In the genomic region with DNA sequence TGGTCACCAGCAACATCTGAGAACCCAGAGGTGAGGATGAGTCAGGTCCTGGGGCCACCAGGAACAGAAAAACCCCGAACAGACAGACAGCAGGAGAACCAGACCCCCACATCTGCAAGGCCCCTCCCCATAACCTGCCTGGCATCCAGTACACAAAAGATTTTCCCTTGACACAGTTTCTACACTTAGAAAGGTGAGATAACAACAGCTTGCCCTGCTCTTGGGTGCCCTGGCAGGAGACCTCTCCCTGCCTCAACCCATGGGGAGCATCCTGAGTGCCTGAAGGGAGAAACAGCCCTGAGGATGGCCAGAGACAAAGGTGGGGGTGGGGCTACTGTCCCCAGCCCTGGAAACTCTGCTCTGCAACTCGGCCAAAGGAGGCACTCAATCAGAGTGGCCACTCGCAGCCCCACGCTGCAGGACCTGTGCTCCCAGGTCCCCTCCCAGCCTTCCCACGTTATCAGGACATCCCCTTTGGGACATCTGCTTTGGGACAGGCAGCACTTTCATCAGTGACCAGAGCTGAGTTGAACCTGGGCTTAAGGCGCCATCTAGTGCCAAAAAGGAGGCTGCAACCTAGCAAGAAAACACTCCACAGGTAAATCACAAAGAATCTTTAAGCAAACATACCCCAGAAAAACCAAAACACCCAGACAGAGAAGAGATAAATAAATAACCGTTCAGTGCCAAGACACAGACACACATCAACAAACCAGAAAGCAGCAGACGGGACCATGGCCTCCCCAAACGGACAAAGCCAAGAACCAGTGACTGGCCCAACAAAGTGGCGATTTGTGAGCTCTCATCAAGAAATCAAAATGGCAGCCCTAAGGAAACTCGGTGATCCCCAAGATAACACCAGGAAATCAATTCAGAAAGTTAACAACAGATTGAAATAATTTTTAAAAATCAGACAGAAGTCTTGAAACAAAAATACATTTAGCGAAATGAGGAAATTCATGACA, we compare ENCODE assay signal across 9 cellular contexts.
DNase-seq lines count a peak whose midpoint lies in the region; ATAC-seq and TF ChIP-seq lines count a peak whose summit lies in the region.
"Had no signal": no experiment of that assay in that cellular context is flagged by ENCODE, and none has a peak within 500 bp of the region (broad histone marks: within the 10 kb centered on the region; RNA-seq: fewer than 3 reads in every experiment).

No MANE protein-coding gene starts in this region.

- no peaks in the 10 kb centered on the region for H3K27me3 ChIP-seq in Peyer's patch
- peaks cover 5% of the 10 kb centered on the region for H3K27me3 ChIP-seq in CD4-positive, alpha-beta T cell (ENCODE audit: control insufficient read depth, insufficient read depth, low read length)
- no peaks in the 10 kb centered on the region for H3K27me3 ChIP-seq in naive thymus-derived CD4-positive, alpha-beta T cell (ENCODE audit: control insufficient read depth in 2 of 2, insufficient read depth in 2 of 2, low read length in 2 of 2)
- H3K27me3 ChIP-seq: neutrophil had no signal

- no peak overlapping the region for H3K4me3 ChIP-seq in HEK293 (ENCODE audit: low read depth, low read length)
- H3K4me3 ChIP-seq in Peyer's patch = no peak overlapping the region
- no peak overlapping the region for H3K4me3 ChIP-seq in naive thymus-derived CD4-positive, alpha-beta T cell (ENCODE audit: low read length)

- H3K4me1 Mint-ChIP-seq in CD14-positive monocyte = no peaks in the 10 kb centered on the region
- no peaks in the 10 kb centered on the region for H3K4me1 Mint-ChIP-seq in CD4-positive, alpha-beta T cell (ENCODE audit: low read depth)
- H3K4me1 Mint-ChIP-seq in naive thymus-derived CD4-positive, alpha-beta T cell = no peaks in the 10 kb centered on the region

- no peak overlapping the region for H3K27ac ChIP-seq in HEK293 (ENCODE audit: extremely low read depth, low read depth, low read length)
- no peak overlapping the region for H3K27ac ChIP-seq in Peyer's patch
- no peak overlapping the region for H3K27ac ChIP-seq in CD4-positive, alpha-beta T cell (ENCODE audit: low read depth, low read length)
- H3K27ac ChIP-seq in naive thymus-derived CD4-positive, alpha-beta T cell (ENCODE audit: low read depth, low read length) = no peak overlapping the region
- H3K27ac ChIP-seq: neutrophil had no signal

- H3K27me3 Mint-ChIP-seq in CD14-positive monocyte (ENCODE audit: low read depth in 3 of 3) = peaks cover 0 to 7% (median 5%) of the 10 kb centered on the region in 3 donors
- H3K27me3 Mint-ChIP-seq in CD4-positive, alpha-beta T cell = peaks cover 25% of the 10 kb centered on the region
- peaks cover 0 to 25% (median 24%) of the 10 kb centered on the region in 5 donors for H3K27me3 Mint-ChIP-seq in naive thymus-derived CD4-positive, alpha-beta T cell

- peaks cover 0 to 11% (median 6%) of the 10 kb centered on the region in 7 donors for H3K9me3 Mint-ChIP-seq in CD14-positive monocyte
- H3K9me3 Mint-ChIP-seq in CD4-positive, alpha-beta T cell = peaks cover 11% of the 10 kb centered on the region
- peaks cover 0 to 37% (median 15%) of the 10 kb centered on the region in 11 donors for H3K9me3 Mint-ChIP-seq in naive thymus-derived CD4-positive, alpha-beta T cell

- no peaks in the 10 kb centered on the region for H3K36me3 Mint-ChIP-seq in CD14-positive monocyte
- H3K36me3 Mint-ChIP-seq in CD4-positive, alpha-beta T cell (ENCODE audit: low read depth) = no peaks in the 10 kb centered on the region
- peaks cover 0 to 13% (median 0%) of the 10 kb centered on the region in 5 donors for H3K36me3 Mint-ChIP-seq in naive thymus-derived CD4-positive, alpha-beta T cell

- no peak for DNase-seq in CD14-positive monocyte (ENCODE audit: low spot score)
- peak in 1 of 3 donors; percentile 56 for DNase-seq in Peyer's patch
- peak; percentile 1 for DNase-seq in left ventricle myocardium superior
- DNase-seq in CD4-positive, alpha-beta T cell = no peak
- no peak for DNase-seq in naive thymus-derived CD4-positive, alpha-beta T cell
- no peak for DNase-seq in iPS-NIHi11 (ENCODE audit: low spot score)

- H3K4me1 ChIP-seq in HEK293 (ENCODE audit: control insufficient read depth, insufficient read depth, low read length) (no peaks in the 10 kb centered on the region), Peyer's patch (no peaks in the 10 kb centered on the region)
- H3K4me1 ChIP-seq in naive thymus-derived CD4-positive, alpha-beta T cell (ENCODE audit: control insufficient read depth in 2 of 2, insufficient read depth in 2 of 2, low read length in 2 of 2) = no peaks in the 10 kb centered on the region

- intact Hi-C loops in CD14-positive monocyte (cut with micrococcal nuclease) (no loop called here), left ventricle myocardium superior (cut with micrococcal nuclease) (no loop called here)
- intact Hi-C loops in CD4-positive, alpha-beta T cell (cut with DNase I, micrococcal nuclease) = no loop called here
- intact Hi-C loops in naive thymus-derived CD4-positive, alpha-beta T cell (cut with micrococcal nuclease) = no loop called here

- TF ChIP-seq POLR2A in Peyer's patch (IDR thresholded peaks at IDR 0.05) = no peak

- TF ChIP-seq CTCF in CD14-positive monocyte (IDR thresholded peaks at IDR 0.05) (peak; percentile 32), HEK293 (tag by site-specific recombination; IDR thresholded peaks at IDR 0.05) (no peak), Peyer's patch (IDR thresholded peaks at IDR 0.05) (peak in 4 of 6 experiments; percentile 17 to 61 (median 53))
- no peak for TF ChIP-seq CTCF in CD4-positive, alpha-beta T cell (IDR thresholded peaks at IDR 0.05)

- peak overlapping the region in 2 of 7 donors; percentile 54 to 55 for H3K27ac Mint-ChIP-seq in CD14-positive monocyte
- H3K27ac Mint-ChIP-seq in CD4-positive, alpha-beta T cell = no peak overlapping the region
- H3K27ac Mint-ChIP-seq in naive thymus-derived CD4-positive, alpha-beta T cell = no peak overlapping the region

- CTCF ChIA-PET in HEK293 (lab: Yijun Ruan, JAX) = interaction anchor here (0.6 to 1.4 kb wide), 11 partner anchors 43 to 1704 kb away, joined by 3 to 6 read pairs (median 3); no protein-coding TSS in a partner anchor
- CTCF ChIA-PET in CD4-positive, alpha-beta T cell (lab: Charles Lee) = no interaction called here
- CTCF ChIA-PET in naive thymus-derived CD4-positive, alpha-beta T cell (lab: Charles Lee) = no interaction called here

- H3K36me3 ChIP-seq in HEK293 (ENCODE audit: control insufficient read depth in 2 of 2, insufficient read depth in 1 of 2, low read length in 2 of 2) = no peaks in the 10 kb centered on the region
- no peaks in the 10 kb centered on the region for H3K36me3 ChIP-seq in Peyer's patch
- H3K36me3 ChIP-seq in naive thymus-derived CD4-positive, alpha-beta T cell (ENCODE audit: control insufficient read depth in 2 of 3, insufficient read depth in 3 of 3, low read length in 3 of 3) = no peaks in the 10 kb centered on the region
- H3K36me3 ChIP-seq: neutrophil had no signal

- no peak overlapping the region for H3K4me3 Mint-ChIP-seq in CD14-positive monocyte
- no peak overlapping the region for H3K4me3 Mint-ChIP-seq in CD4-positive, alpha-beta T cell
- H3K4me3 Mint-ChIP-seq in naive thymus-derived CD4-positive, alpha-beta T cell = no peak overlapping the region

- no peak for ATAC-seq in left ventricle myocardium superior
- ATAC-seq in CD4-positive, alpha-beta T cell (ENCODE audit: poor library complexity) = no peak
- ATAC-seq in naive thymus-derived CD4-positive, alpha-beta T cell = no peak
- no peak for ATAC-seq in GM18517 (IDR thresholded peaks at IDR 0.05; ENCODE audit: unreplicated experiment)

- POLR2A ChIA-PET in HEK293 (lab: Yijun Ruan, JAX) = no interaction called here
- POLR2A ChIA-PET in CD4-positive, alpha-beta T cell (lab: Charles Lee) = no interaction called here
- POLR2A ChIA-PET in naive thymus-derived CD4-positive, alpha-beta T cell (lab: Charles Lee) = no interaction called here

- H3K9me3 ChIP-seq in HEK293 (ENCODE audit: control insufficient read depth, insufficient read depth, low read depth, low read length) (no peaks in the 10 kb centered on the region), Peyer's patch (no peaks in the 10 kb centered on the region)
- peaks cover 7% of the 10 kb centered on the region for H3K9me3 ChIP-seq in CD4-positive, alpha-beta T cell (ENCODE audit: control insufficient read depth, low read length)
- no peaks in the 10 kb centered on the region for H3K9me3 ChIP-seq in naive thymus-derived CD4-positive, alpha-beta T cell (ENCODE audit: control insufficient read depth in 2 of 3, low read length in 3 of 3)
- H3K9me3 ChIP-seq: neutrophil had no signal

TF ChIP-seq in HEK293, 187 proteins besides CTCF, POLR2A, EP300 and RAD21:
- no peak for TF ChIP-seq ZNF16 (tag by site-specific recombination; IDR thresholded peaks at IDR 0.05; ENCODE audit: low read depth)
- peak; percentile 98 for TF ChIP-seq TRIM28 (IDR thresholded peaks at IDR 0.05; ENCODE audit: borderline replicate concordance, low read length)
- TF ChIP-seq SCRT2 (tag by site-specific recombination; IDR thresholded peaks at IDR 0.05) = peak; percentile 88
- TF ChIP-seq SCRT1 (tag by site-specific recombination; IDR thresholded peaks at IDR 0.05; ENCODE audit: borderline replicate concordance) = peak; percentile 60; the same call in 1 of the 2 replicates
- TF ChIP-seq ZNF654 (tag by site-specific recombination; IDR thresholded peaks at IDR 0.05; ENCODE audit: low read depth) = peak; percentile 72
- peak; percentile 72 for TF ChIP-seq SETDB1 (IDR thresholded peaks at IDR 0.05; ENCODE audit: insufficient read length, low read length)

Comparison
In these comparisons a context has a peak if more than half of its experiments do, and no peak if none do; other contexts are left out.
1. CTCF ChIP-seq: peak in CD14-positive monocyte (single experiment) and Peyer's patch (4 of 6); none in HEK293 (single experiment) and CD4-positive, alpha-beta T cell (single experiment).